ENCODE assay signal across 1 cellular context in genomic region chr13:23888658-23889597, GRCh38.
TF ChIP-seq lines count a peak whose summit lies in the region.

MIPEP (minus strand) TSS chr13:23889400; CDS start chr13:23889320, 80 bp downstream.

TF ChIP-seq in SK-N-SH, 30 proteins besides CTCF, POLR2A, EP300 and RAD21 (continued from another document):
- TF ChIP-seq, protein P1, sequence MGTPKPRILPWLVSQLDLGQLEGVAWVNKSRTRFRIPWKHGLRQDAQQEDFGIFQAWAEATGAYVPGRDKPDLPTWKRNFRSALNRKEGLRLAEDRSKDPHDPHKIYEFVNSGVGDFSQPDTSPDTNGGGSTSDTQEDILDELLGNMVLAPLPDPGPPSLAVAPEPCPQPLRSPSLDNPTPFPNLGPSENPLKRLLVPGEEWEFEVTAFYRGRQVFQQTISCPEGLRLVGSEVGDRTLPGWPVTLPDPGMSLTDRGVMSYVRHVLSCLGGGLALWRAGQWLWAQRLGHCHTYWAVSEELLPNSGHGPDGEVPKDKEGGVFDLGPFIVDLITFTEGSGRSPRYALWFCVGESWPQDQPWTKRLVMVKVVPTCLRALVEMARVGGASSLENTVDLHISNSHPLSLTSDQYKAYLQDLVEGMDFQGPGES (IDR thresholded peaks at IDR 0.05; ENCODE audit: low read depth, low read length): no peak
- TF ChIP-seq, protein P2, sequence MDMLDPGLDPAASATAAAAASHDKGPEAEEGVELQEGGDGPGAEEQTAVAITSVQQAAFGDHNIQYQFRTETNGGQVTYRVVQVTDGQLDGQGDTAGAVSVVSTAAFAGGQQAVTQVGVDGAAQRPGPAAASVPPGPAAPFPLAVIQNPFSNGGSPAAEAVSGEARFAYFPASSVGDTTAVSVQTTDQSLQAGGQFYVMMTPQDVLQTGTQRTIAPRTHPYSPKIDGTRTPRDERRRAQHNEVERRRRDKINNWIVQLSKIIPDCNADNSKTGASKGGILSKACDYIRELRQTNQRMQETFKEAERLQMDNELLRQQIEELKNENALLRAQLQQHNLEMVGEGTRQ (IDR thresholded peaks at IDR 0.05; ENCODE audit: borderline replicate concordance, low read depth, low read length): peak; percentile 95
- TF ChIP-seq ZBTB33 (IDR thresholded peaks at IDR 0.05; ENCODE audit: borderline replicate concordance, low read depth) (no peak), RFX5 (IDR thresholded peaks at IDR 0.05; ENCODE audit: low read length) (no peak), TCF12 (IDR thresholded peaks at IDR 0.05) (no peak; the same call in 1 of the 2 replicates), FOXM1 (IDR thresholded peaks at IDR 0.05; ENCODE audit: low read depth) (no peak), MXI1 (IDR thresholded peaks at IDR 0.05; ENCODE audit: low read depth, low read length) (peak; percentile 98), GATA2 (CRISPR knock-in tag; IDR thresholded peaks at IDR 0.05) (no peak), TAF1 (IDR thresholded peaks at IDR 0.05; ENCODE audit: borderline replicate concordance, low read depth, low read length) (peak; percentile 65; the same call in 1 of the 2 replicates), SMC3 (IDR thresholded peaks at IDR 0.05; ENCODE audit: low read depth, low read length) (no peak), FOXJ3 (CRISPR knock-in tag; IDR thresholded peaks at IDR 0.05) (peak; percentile 48; the same call in 1 of the 2 replicates), RXRA (IDR thresholded peaks at IDR 0.05; ENCODE audit: borderline replicate concordance, low read depth) (no peak), TEAD4 (IDR thresholded peaks at IDR 0.05; ENCODE audit: borderline replicate concordance, insufficient read depth) (no peak), ELF1 (IDR thresholded peaks at IDR 0.05) (peak; percentile 100), JUND (IDR thresholded peaks at IDR 0.05) (no peak), NRF1 (IDR thresholded peaks at IDR 0.05; ENCODE audit: low read depth, low read length) (no peak)
TF ChIP-seq in SK-N-SH: peak in this region for 13.
